7 cellular contexts compared by ENCODE assay signal in the genomic region with DNA sequence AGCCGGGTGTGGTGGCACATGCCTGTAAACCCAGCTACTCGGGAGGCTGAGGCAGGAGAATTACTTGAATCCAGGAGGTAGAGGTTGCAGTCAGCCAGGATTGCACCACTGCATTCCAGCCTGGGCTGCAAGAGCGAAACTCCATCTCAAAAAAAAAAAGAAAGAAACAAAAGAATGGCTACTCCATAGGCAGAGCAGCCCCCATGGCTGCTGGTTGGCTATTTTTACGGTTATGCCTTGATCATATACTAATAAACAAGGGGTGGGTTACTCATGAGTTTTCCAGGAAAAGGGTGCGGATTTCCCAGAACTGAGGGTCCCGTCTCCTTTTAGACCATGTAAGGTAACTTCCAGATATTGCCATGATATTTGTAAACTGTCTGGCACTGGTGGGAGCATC.
"Had no signal": no experiment of that assay in that cellular context is flagged by ENCODE, and none has a peak within 500 bp of the region (broad histone marks: within the 10 kb centered on the region; RNA-seq: fewer than 3 reads in every experiment).

No MANE protein-coding gene starts in this region.

- ATAC-seq: GM23338, HepG2 had no signal

- H2AFZ ChIP-seq: GM23338 had no signal

- H3K27ac ChIP-seq: HL-60 had no signal

- H3K4me2 ChIP-seq: GM23338 had no signal

- DNase-seq: H9, HCEC 1CT had no signal

- H3K4me3 ChIP-seq: GM23338 had no signal

- FAIRE-seq: H1, H54, HepG2 had no signal
